In genomic region chr15:74907277-74907870, GRCh38 we compare ENCODE assay signal across 8 cellular contexts. TPM values are rescaled to one million over a fixed set of nuclear protein-coding genes. Genes with fewer than 3 reads are reported as not detected.
DNase-seq lines count a peak whose midpoint lies in the region; ATAC-seq, FAIRE-seq and TF ChIP-seq lines count a peak whose summit lies in the region.

No MANE protein-coding gene starts in this region.

- peaks cover 5% of the 10 kb centered on the region; the same call in 1 of the 2 replicates for H3K79me2 ChIP-seq in SU-DHL-6 (ENCODE audit: insufficient read depth, low read length)

- H3K27ac ChIP-seq in SU-DHL-6 (ENCODE audit: low read depth, low read length) (peak overlapping the region; percentile 56), pancreas (peak overlapping the region; percentile 58 to 89 (median 81))

- FAIRE-seq in pancreas (lab: Jason Lieb, UNC), result no peak

- H3F3A ChIP-seq in SU-DHL-6 (ENCODE audit: insufficient read depth), result peaks cover 10% of the 10 kb centered on the region; the same call in 1 of the 2 replicates

- H3K9me2 ChIP-seq in SU-DHL-6 (replicated peaks; ENCODE audit: insufficient read depth, low read length), result no peaks in the 10 kb centered on the region

- H4K20me1 ChIP-seq in SU-DHL-6 (ENCODE audit: low read depth, low read length), result no peaks in the 10 kb centered on the region

- DNase-seq in fibroblast of villous mesenchyme (ENCODE audit: low read depth) (no peak), pancreas (peak in 1 of 6 donors; percentile 22), NCI-H1694 (lab: John Stamatoyannopoulos, UW) (no peak), ACHN (no peak)
- DNase-seq in stimulated activated CD4-positive, alpha-beta T cell treated with anti-CD3 and anti-CD28 coated beads, Interleukin-1b, Interleukin-23, amount 100 ng/mL, for 48 hours, result no peak

- H3K36me3 ChIP-seq in SU-DHL-6 (ENCODE audit: low read length) (no peaks in the 10 kb centered on the region), pancreas (peaks cover 0 to 11% (median 0%) of the 10 kb centered on the region in 3 donors)

- 47 to 56% methylated on average over 6 of the region's 6 CpGs for WGBS in pancreas, 2 donors

- H3K4me2 ChIP-seq in SU-DHL-6 (ENCODE audit: low read depth, low read length, poor library complexity, severe bottlenecking), result peak overlapping the region; percentile 67

- H3K9me3 ChIP-seq in SU-DHL-6 (ENCODE audit: insufficient read depth, low read length) (no peaks in the 10 kb centered on the region), pancreas (no peaks in the 10 kb centered on the region)

- H3K4me1 ChIP-seq in pancreas, result peaks cover 0 to 17% (median 8%) of the 10 kb centered on the region in 3 donors

- no peaks in the 10 kb centered on the region for H3K27me3 ChIP-seq in SU-DHL-6 (ENCODE audit: low read length)
- no peaks in the 10 kb centered on the region for H3K27me3 ChIP-seq in pancreas

- peak overlapping the region; percentile 98 for H2AFZ ChIP-seq in SU-DHL-6 (ENCODE audit: low read depth, low read length, severe bottlenecking)

- peak overlapping the region; percentile 96 for H3K9ac ChIP-seq in SU-DHL-6 (ENCODE audit: low read length)

- in situ Hi-C loops in ACHN (cut with HindIII; ENCODE audit: low pct_ligation_motif_present, low pct_unique_long_range_greater_than_20kb, low sequenced_read_pairs), result no loop called here

- intact Hi-C loops in pancreas (cut with DNase I), result no loop called here

- H3K4me3 ChIP-seq in SU-DHL-6 (ENCODE audit: insufficient read depth, low read length, poor library complexity, severe bottlenecking) (peak overlapping the region; percentile 96), fibroblast of villous mesenchyme (ENCODE audit: low read depth, low read length) (peak overlapping the region; percentile 66), pancreas (peak overlapping the region; percentile 62 to 94 (median 71))

- TF ChIP-seq CTCF in SU-DHL-6 (IDR thresholded peaks at IDR 0.05; ENCODE audit: insufficient read depth, low read length, poor library complexity, severe bottlenecking), result no peak
- no peak for TF ChIP-seq CTCF in fibroblast of villous mesenchyme (IDR thresholded peaks at IDR 0.05; ENCODE audit: insufficient read depth, low read depth, low read length)
- no peak for TF ChIP-seq CTCF in pancreas (IDR thresholded peaks at IDR 0.05)

- ATAC-seq in GM21515 (IDR thresholded peaks at IDR 0.05; ENCODE audit: unreplicated experiment) (peak; percentile 8), pancreas (peak; percentile 31 to 44 (median 34)), GM21529 (IDR thresholded peaks at IDR 0.05; ENCODE audit: unreplicated experiment) (no peak)

RNA-seq across cellular contexts. Expression of gene FAM219B, which starts 0.7 kb away (rescaled TPM):
- total RNA-seq in fibroblast of villous mesenchyme, result 39.0 and 41.5 TPM in 2 replicates
- 10 to 100 TPM; 18.2 to 33.8 (median 21.2) TPM for total RNA-seq in pancreas
- polyA plus RNA-seq in pancreas, result 10 to 100 TPM; 19.3 to 27.6 TPM

RNA-seq across cellular contexts. Expression of gene MPI, which starts 17.5 kb away (rescaled TPM):
- 38.0 and 41.5 TPM in 2 replicates for total RNA-seq in fibroblast of villous mesenchyme
- total RNA-seq in pancreas, result 10 to 100 TPM; 14.5 to 23.2 (median 22.3) TPM
- polyA plus RNA-seq in pancreas, result 10 to 100 TPM; 15.9 to 19.1 TPM

RNA-seq across cellular contexts. Expression of gene COX5A, which starts 30.5 kb away (rescaled TPM):
- total RNA-seq in fibroblast of villous mesenchyme (33.7 and 47.4 TPM in 2 replicates), pancreas (100 to 1,000 TPM in 2 of 6 donors, 10 to 100 TPM in 4; 76.4 to 127 (median 80.5) TPM)
- polyA plus RNA-seq in pancreas, result 100 to 1,000 TPM; 103 to 107 TPM

RNA-seq across cellular contexts. Expression of gene SCAMP2, which starts 34.2 kb away (rescaled TPM):
- total RNA-seq in fibroblast of villous mesenchyme, result 25.1 and 33.7 TPM in 2 replicates
- total RNA-seq in pancreas, result 10 to 100 TPM; 33.3 to 49.0 (median 34.3) TPM
- 10 to 100 TPM; 21.4 to 31.7 TPM for polyA plus RNA-seq in pancreas

RNA-seq across cellular contexts. Expression of gene RPP25, which starts 49.2 kb away (rescaled TPM):
- total RNA-seq in fibroblast of villous mesenchyme (2.6 and 11.0 TPM in 2 replicates), pancreas (1 to 10 TPM; 3.0 to 6.7 (median 4.0) TPM)
- polyA plus RNA-seq in pancreas, result 1 to 10 TPM; 5.0 to 6.7 TPM
